In the genomic region with DNA sequence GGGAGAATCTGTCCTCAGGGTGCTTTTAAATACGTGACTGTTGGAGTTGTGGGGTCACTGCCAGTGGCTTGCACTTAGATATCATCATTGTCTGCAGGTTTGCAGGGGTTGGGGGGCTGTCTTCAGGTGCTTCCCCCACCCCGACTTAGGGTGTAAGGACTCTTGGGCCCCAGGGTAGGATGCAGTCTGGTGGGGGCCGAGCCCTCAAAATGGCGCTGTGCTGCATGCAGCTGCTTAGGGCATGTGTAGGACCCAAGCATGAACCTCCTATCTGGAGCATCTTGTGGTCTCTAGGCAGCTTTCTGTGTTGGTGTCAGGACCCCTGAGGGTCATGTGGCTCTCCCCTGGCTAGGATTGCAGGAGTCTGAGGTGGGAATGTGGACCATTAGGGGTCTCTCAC, we compare ENCODE assay signal across 15 cellular contexts. TPM values are rescaled to one million over a fixed set of nuclear protein-coding genes. Genes with fewer than 3 reads are reported as not detected.
DNase-seq lines count a peak whose midpoint lies in the region; ATAC-seq, FAIRE-seq and TF ChIP-seq lines count a peak whose summit lies in the region.
"Had no signal": no experiment of that assay in that cellular context is flagged by ENCODE, and none has a peak within 500 bp of the region (broad histone marks: within the 10 kb centered on the region; RNA-seq: fewer than 3 reads in every experiment).

No MANE protein-coding gene starts in this region.

- intact Hi-C loops in CD4-positive, alpha-beta memory T cell (cut with micrococcal nuclease) = no loop called here
- intact Hi-C loops in upper lobe of right lung (cut with DNase I) (no loop called here), mucosa of descending colon (cut with DNase I, micrococcal nuclease) (no loop called here)
- intact Hi-C loops in activated T-helper 2 cell treated with anti-CD3 and anti-CD28 coated beads, Interferon-gamma antibody, Interleukin-2, Interleukin-4, amounts not matched to agents 10 μg/mL and 5 μg/mL and 100 μg/mL, durations not matched to agents 14 hours and 24 hours and 36 hours (cut with micrococcal nuclease) = no loop called here

- no peak overlapping the region for H3K14ac ChIP-seq in H1 (ENCODE audit: insufficient read length)

- WGBS in H1 (ENCODE audit: extremely low coverage in 1 of 2, insufficient coverage in 1 of 2, insufficient read length in 1 of 2, insufficient replicate concordance in 2 of 2, low coverage in 1 of 2, low lambda C conversion rate in 2 of 2, missing lambda C conversion rate in 1 of 2), 2 experiments = 96% methylated on average over 3 of the region's 4 CpGs; no CpG with 5 or more reads in 1 of the 2 experiments

- TF ChIP-seq POLR2A in H1 (IDR thresholded peaks at IDR 0.05; ENCODE audit: control extremely low read depth in 1 of 2, low read depth in 2 of 2, low read length in 2 of 2) = no peak

- H3K27me3 ChIP-seq in CD4-positive, alpha-beta memory T cell (ENCODE audit: insufficient read depth, low read length) = no peaks in the 10 kb centered on the region
- H3K27me3 ChIP-seq in H1 (replicated peaks in 1 of 4; ENCODE audit: control insufficient read depth in 3 of 4, extremely low read depth in 1 of 4, insufficient read depth in 3 of 4, low read length in 3 of 4) (no peaks in the 10 kb centered on the region), upper lobe of right lung (no peaks in the 10 kb centered on the region)
- H3K27me3 ChIP-seq: BE2C had no signal

- H3K27ac ChIP-seq in CD4-positive, alpha-beta memory T cell (ENCODE audit: low read depth, low read length) = no peak overlapping the region
- H3K27ac ChIP-seq in H1 (ENCODE audit: low read depth, low read length) (no peak overlapping the region), upper lobe of right lung (no peak overlapping the region)
- H3K27ac ChIP-seq: A549, C4-2B had no signal

- TF ChIP-seq EP300 in H1 (IDR thresholded peaks at IDR 0.05; ENCODE audit: borderline replicate concordance in 1 of 2, low read depth in 2 of 2, low read length in 2 of 2) = no peak

- CTCF ChIA-PET in CD4-positive, alpha-beta memory T cell (lab: Charles Lee; ENCODE audit: partially characterized antibody) = no interaction called here
- CTCF ChIA-PET in H1 (lab: Charles Lee; ENCODE audit: partially characterized antibody) = interaction anchor here (0.6 to 1.4 kb wide), 2 partner anchors 54 to 83 kb away, joined by 3 read pairs; no protein-coding TSS in a partner anchor

- H4K20me1 ChIP-seq in H1 (replicated peaks in 1 of 2; ENCODE audit: control insufficient read depth in 1 of 2, insufficient read depth in 2 of 2, low read length in 2 of 2) = no peaks in the 10 kb centered on the region

- H3K9me3 ChIP-seq in CD4-positive, alpha-beta memory T cell (ENCODE audit: control insufficient read depth in 1 of 2, low read length in 2 of 2) = no peaks in the 10 kb centered on the region
- H3K9me3 ChIP-seq in H1 (ENCODE audit: insufficient read depth in 2 of 2, low read depth in 1 of 2, low read length in 1 of 2) (no peaks in the 10 kb centered on the region), upper lobe of right lung (no peaks in the 10 kb centered on the region), mucosa of descending colon (no peaks in the 10 kb centered on the region)
- H3K9me3 ChIP-seq: A549, BE2C, Caco-2, HAP-1 had no signal

- H3K79me2 ChIP-seq in H1 (ENCODE audit: control insufficient read depth in 1 of 2, insufficient read depth in 2 of 2, low read length in 2 of 2) = peaks cover 0 to 2% of the 10 kb centered on the region in 2 experiments; a peak in 2 of 4 replicates

- H2BK120ac ChIP-seq in H1 (replicated peaks; ENCODE audit: low read depth, low read length) = no peak overlapping the region

- H4K8ac ChIP-seq in H1 (ENCODE audit: extremely low read depth, insufficient read depth, low read length) = peak overlapping the region; percentile 57; the same call in 1 of the 2 replicates

- H3K18ac ChIP-seq in H1 (ENCODE audit: extremely low read depth, low read length) = no peak overlapping the region

- H3K4me3 ChIP-seq in CD4-positive, alpha-beta memory T cell (ENCODE audit: low read length in 2 of 2) = no peak overlapping the region
- H3K4me3 ChIP-seq in H1 (ENCODE audit: extremely low read depth in 1 of 4, insufficient read depth in 2 of 4, low read depth in 3 of 4, low read length in 4 of 4) = no peak overlapping the region
- no peak overlapping the region for H3K4me3 ChIP-seq in upper lobe of right lung
- no peak overlapping the region for H3K4me3 ChIP-seq in mucosa of descending colon
- H3K4me3 ChIP-seq: A549, HAP-1 had no signal

- peaks cover 30% of the 10 kb centered on the region for H3K4me1 ChIP-seq in CD4-positive, alpha-beta memory T cell (ENCODE audit: insufficient read depth, low read length)
- H3K4me1 ChIP-seq in H1 (replicated peaks in 1 of 4; ENCODE audit: control insufficient read depth in 3 of 4, insufficient read depth in 4 of 4, low read length in 3 of 4) = no peaks in the 10 kb centered on the region
- H3K4me1 ChIP-seq in upper lobe of right lung = no peaks in the 10 kb centered on the region
- no peaks in the 10 kb centered on the region for H3K4me1 ChIP-seq in mucosa of descending colon (ENCODE audit: low read depth)
- H3K4me1 ChIP-seq: A549, BE2C, HAP-1 had no signal

- H3K79me1 ChIP-seq in H1 (ENCODE audit: low read depth, low read length) = peaks cover 2% of the 10 kb centered on the region; the same call in 1 of the 2 replicates

- no peak for TF ChIP-seq RAD21 in H1 (IDR thresholded peaks at IDR 0.05 in 1 of 2, conservative IDR thresholded peaks at IDR 0.05 in 1 of 2; ENCODE audit: low read depth in 2 of 2, low read length in 2 of 2)

- peak overlapping the region in 1 of 8 donors; percentile 6 for H3K4me3 Mint-ChIP-seq in CD4-positive, alpha-beta memory T cell
- H3K4me3 Mint-ChIP-seq in activated T-helper 2 cell treated with anti-CD3 and anti-CD28 coated beads, Interferon-gamma antibody, Interleukin-2, Interleukin-4, amounts not matched to agents 10 μg/mL and 5 μg/mL and 100 μg/mL, durations not matched to agents 14 hours and 24 hours and 36 hours (ENCODE audit: low read depth) = no peak overlapping the region

- POLR2A ChIA-PET in CD4-positive, alpha-beta memory T cell (lab: Charles Lee; ENCODE audit: partially characterized antibody) = no interaction called here
- POLR2A ChIA-PET in H1 (lab: Charles Lee; ENCODE audit: partially characterized antibody) = no interaction called here

- peak overlapping the region in 5 of 7 donors; percentile 20 to 64 (median 51) for H3K27ac Mint-ChIP-seq in CD4-positive, alpha-beta memory T cell
- H3K27ac Mint-ChIP-seq in activated T-helper 2 cell treated with anti-CD3 and anti-CD28 coated beads, Interferon-gamma antibody, Interleukin-2, Interleukin-4, amounts not matched to agents 10 μg/mL and 5 μg/mL and 100 μg/mL, durations not matched to agents 14 hours and 24 hours and 36 hours = no peak overlapping the region

- no peak overlapping the region for H2AFZ ChIP-seq in H1 (ENCODE audit: low read length)

- H2BK20ac ChIP-seq in H1 (ENCODE audit: low read length) = no peak overlapping the region

- H3K36me3 ChIP-seq in CD4-positive, alpha-beta memory T cell (ENCODE audit: insufficient read depth, low read length) = no peaks in the 10 kb centered on the region
- peaks cover 0 to 4% (median 2%) of the 10 kb centered on the region in 4 experiments; a peak in 5 of 8 replicates for H3K36me3 ChIP-seq in H1 (ENCODE audit: control insufficient read depth in 2 of 4, insufficient read depth in 4 of 4, low read length in 3 of 4)
- H3K36me3 ChIP-seq in upper lobe of right lung = peaks cover 23% of the 10 kb centered on the region
- H3K36me3 ChIP-seq in mucosa of descending colon (ENCODE audit: low read depth) = no peaks in the 10 kb centered on the region
- H3K36me3 ChIP-seq: BE2C, HAP-1 had no signal

- H3K23ac ChIP-seq in H1 (ENCODE audit: insufficient read length) = no peak overlapping the region

- H3K9ac ChIP-seq in H1 (replicated peaks in 1 of 4; ENCODE audit: extremely low read depth in 1 of 4, low read depth in 3 of 4, low read length in 3 of 4) = no peak overlapping the region

- FAIRE-seq in H1 (lab: Jason Lieb, UNC) = no peak
- FAIRE-seq: A549, GM12892 had no signal

- no peak overlapping the region for H2BK15ac ChIP-seq in H1 (ENCODE audit: low read length)

- H3K23me2 ChIP-seq in H1 (ENCODE audit: low read depth, low read length) = no peaks in the 10 kb centered on the region

- no peak overlapping the region for H3K4ac ChIP-seq in H1 (replicated peaks; ENCODE audit: insufficient read length, low read depth, low read length)

- H4K91ac ChIP-seq in H1 (replicated peaks; ENCODE audit: insufficient read length, low read length) = no peak overlapping the region

- no peak overlapping the region for H4K5ac ChIP-seq in H1 (ENCODE audit: insufficient read length, low read depth, low read length)

- ATAC-seq in upper lobe of right lung (peak; percentile 30), mucosa of descending colon (no peak)
- ATAC-seq: A549 had no signal

- H3K27me3 Mint-ChIP-seq in CD4-positive, alpha-beta memory T cell = no peaks in the 10 kb centered on the region
- H3K27me3 Mint-ChIP-seq in activated T-helper 2 cell treated with anti-CD3 and anti-CD28 coated beads, Interferon-gamma antibody, Interleukin-2, Interleukin-4, amounts not matched to agents 10 μg/mL and 5 μg/mL and 100 μg/mL, durations not matched to agents 14 hours and 24 hours and 36 hours (ENCODE audit: low read depth) = no peaks in the 10 kb centered on the region
- H3K27me3 Mint-ChIP-seq: CD8-positive, alpha-beta memory T cell had no signal

- no peak overlapping the region for H2BK12ac ChIP-seq in H1 (ENCODE audit: low read depth, low read length)

- no peak overlapping the region for H2AK5ac ChIP-seq in H1 (ENCODE audit: low read depth, low read length)

- DNase-seq in CD4-positive, alpha-beta memory T cell = no peak
- DNase-seq in ELF-1 (ENCODE audit: low read depth, low spot score) (peak; percentile 11), H1 (ENCODE audit: low read depth in 1 of 2, low spot score in 2 of 2) (no peak), upper lobe of right lung (no peak), mucosa of descending colon (no peak)
- DNase-seq in activated T-helper 2 cell treated with anti-CD3 and anti-CD28 coated beads, Interferon-gamma antibody, Interleukin-2, Interleukin-4, amounts not matched to agents 10 μg/mL and 5 μg/mL and 100 μg/mL, durations not matched to agents 14 hours and 24 hours and 36 hours (ENCODE audit: low spot score) = no peak
- DNase-seq: BE2C, Caco-2, GOT3, KBM-7 had no signal

- peaks cover 33 to 49% (median 39%) of the 10 kb centered on the region in 4 donors for H3K4me1 Mint-ChIP-seq in CD4-positive, alpha-beta memory T cell
- H3K4me1 Mint-ChIP-seq in activated T-helper 2 cell treated with anti-CD3 and anti-CD28 coated beads, Interferon-gamma antibody, Interleukin-2, Interleukin-4, amounts not matched to agents 10 μg/mL and 5 μg/mL and 100 μg/mL, durations not matched to agents 14 hours and 24 hours and 36 hours (ENCODE audit: low read depth) = peaks cover 20% of the 10 kb centered on the region

- no peak overlapping the region for H3K4me2 ChIP-seq in H1 (ENCODE audit: insufficient read depth in 1 of 2, low read depth in 2 of 2, low read length in 2 of 2)
- H3K4me2 ChIP-seq: A549 had no signal

- no peak overlapping the region for H3K56ac ChIP-seq in H1 (replicated peaks; ENCODE audit: insufficient read length, low read depth, low read length)

- H3K9me3 Mint-ChIP-seq in CD4-positive, alpha-beta memory T cell = peaks cover 0 to 4% (median 0%) of the 10 kb centered on the region in 8 donors
- peaks cover 11% of the 10 kb centered on the region for H3K9me3 Mint-ChIP-seq in activated T-helper 2 cell treated with anti-CD3 and anti-CD28 coated beads, Interferon-gamma antibody, Interleukin-2, Interleukin-4, amounts not matched to agents 10 μg/mL and 5 μg/mL and 100 μg/mL, durations not matched to agents 14 hours and 24 hours and 36 hours

- H3K36me3 Mint-ChIP-seq in CD4-positive, alpha-beta memory T cell = peaks cover 67 to 83% of the 10 kb centered on the region in 2 donors
- peaks cover 58% of the 10 kb centered on the region for H3K36me3 Mint-ChIP-seq in activated T-helper 2 cell treated with anti-CD3 and anti-CD28 coated beads, Interferon-gamma antibody, Interleukin-2, Interleukin-4, amounts not matched to agents 10 μg/mL and 5 μg/mL and 100 μg/mL, durations not matched to agents 14 hours and 24 hours and 36 hours (ENCODE audit: low read depth)

- no peak overlapping the region for H2BK5ac ChIP-seq in H1 (ENCODE audit: low read depth, low read length)

- TF ChIP-seq CTCF in H1 (IDR thresholded peaks at IDR 0.05; ENCODE audit: control extremely low read depth in 1 of 3, insufficient read depth in 1 of 3, low read depth in 1 of 3, low read length in 3 of 3) (no peak), upper lobe of right lung (IDR thresholded peaks at IDR 0.05) (no peak), mucosa of descending colon (IDR thresholded peaks at IDR 0.05) (no peak)

RNA-seq across cellular contexts. Expression of a gene that starts 55.6 kb away (rescaled TPM):
- total RNA-seq in CD4-positive, alpha-beta memory T cell = 10 to 100 TPM; 15.1 TPM
- polyA plus RNA-seq in CD4-positive, alpha-beta memory T cell = 1 to 10 TPM in 1 of 2 donors, under 1 TPM in 1; 0.21 to 4.9 TPM
- not detected in 2 replicates for total RNA-seq in H1 (2021; fragmentation: NEBNext Ultra II Directional; extraction: Animal tissue kit (Norgen Biotek cat#: 25700))
- polyA plus RNA-seq in H1 (2011; rRNA removed) = not detected in 2 replicates
- polyA plus RNA-seq in H1 (2011; cell fraction: cytosol; rRNA removed) = not detected
- polyA plus RNA-seq in H1 (2011; cell fraction: nucleus; rRNA removed) = not detected
- not detected in 4 replicates for polyA plus RNA-seq in H1 (2012, experiment 1 of 2)
- polyA plus RNA-seq in H1 (2012, experiment 2 of 2) = not detected
- not detected for polyA plus RNA-seq in H1 (2013, experiment 1 of 2)
- not detected for polyA plus RNA-seq in H1 (2013, experiment 2 of 2)
- not detected in 2 replicates for polyA minus RNA-seq in H1 (2011; rRNA and poly(A)+ RNA removed)
- not detected for polyA minus RNA-seq in H1 (2011; cell fraction: cytosol; rRNA and poly(A)+ RNA removed)
- polyA minus RNA-seq in H1 (2011; cell fraction: nucleus; rRNA and poly(A)+ RNA removed) = not detected
- 6.8 TPM for total RNA-seq in upper lobe of right lung
- not detected in 2 replicates for total RNA-seq in activated T-helper 2 cell treated with anti-CD3 and anti-CD28 coated beads, Interferon-gamma antibody, Interleukin-2, Interleukin-4, amounts not matched to agents 10 μg/mL and 5 μg/mL and 100 μg/mL, durations not matched to agents 14 hours and 24 hours and 36 hours
- 1 to 10 TPM in 1 of 3 donors, under 1 TPM in 2; 0.43 to 1.5 (median 0.67) TPM for total RNA-seq in mucosa of descending colon
- total RNA-seq: Caco-2 had no signal
- polyA plus RNA-seq: A549 had no signal
